1 cellular context compared by ENCODE assay signal in the genomic region with DNA sequence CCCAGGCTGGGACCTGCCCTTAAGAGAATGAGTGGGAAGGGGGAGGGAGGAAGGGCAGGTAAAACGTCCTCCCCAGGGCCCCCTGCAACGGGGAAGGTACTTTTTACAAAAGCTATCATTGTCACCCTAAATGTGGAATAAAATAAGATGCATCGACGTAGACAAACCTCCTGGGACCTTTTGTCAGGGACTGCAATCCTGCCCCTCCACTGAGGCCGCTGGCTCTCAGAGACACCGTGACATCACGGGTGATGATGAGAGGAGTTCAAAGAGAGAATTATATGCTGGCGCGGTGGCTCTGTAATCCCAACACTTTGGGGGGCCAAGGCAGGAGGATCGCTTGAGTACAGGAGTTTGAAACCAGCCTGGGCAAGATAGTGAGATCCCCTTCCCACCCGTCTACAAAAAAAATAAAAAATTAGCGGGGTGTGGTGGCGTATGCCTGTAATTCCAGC.
TF ChIP-seq lines count a peak whose summit lies in the region.

No MANE protein-coding gene starts in this region.

TF ChIP-seq in neural cell, 6 proteins besides CTCF, POLR2A, EP300 and RAD21 (continued from another document):
- TF ChIP-seq SMC3 (conservative IDR thresholded peaks at IDR 0.05; ENCODE audit: poor library complexity), result no peak
